8 cellular contexts compared by ENCODE assay signal in genomic region chr2:173963323-173963816, GRCh38. TPM values are rescaled to one million over a fixed set of nuclear protein-coding genes. Genes with fewer than 3 reads are reported as not detected.
DNase-seq lines count a peak whose midpoint lies in the region; ATAC-seq and TF ChIP-seq lines count a peak whose summit lies in the region.

No MANE protein-coding gene starts in this region.

- peak; percentile 17 for ATAC-seq in HG02870 (IDR thresholded peaks at IDR 0.05; ENCODE audit: unreplicated experiment)
- ATAC-seq in activated CD4-positive, CD25-positive, alpha-beta regulatory T cell treated with anti-CD3 and anti-CD28 coated beads, Interleukin-2, amount 50 U/mL, for 24 hours = peak; percentile 36 to 43

- peaks cover 49% of the 10 kb centered on the region for H3K4me1 Mint-ChIP-seq in nephron progenitor cell

- peaks cover 46% of the 10 kb centered on the region for H3K36me3 Mint-ChIP-seq in nephron progenitor cell (ENCODE audit: low read depth)

- peak overlapping the region; percentile 98 for H3K27ac ChIP-seq in urinary bladder (ENCODE audit: low read depth)

- peaks cover 3% of the 10 kb centered on the region for H3K27me3 Mint-ChIP-seq in nephron progenitor cell (ENCODE audit: low read depth, poor library complexity)

- H3K4me3 ChIP-seq in urinary bladder (ENCODE audit: low read depth, low read length) = peak overlapping the region; percentile 97

- peaks cover 29% of the 10 kb centered on the region for H3K9me3 Mint-ChIP-seq in nephron progenitor cell

- WGBS in urinary bladder = under 1% methylated on average over 44 of the region's 44 CpGs

- no peaks in the 10 kb centered on the region for H3K36me3 ChIP-seq in urinary bladder (ENCODE audit: insufficient read depth)

- TF ChIP-seq CTCF in GM13977 (IDR thresholded peaks at IDR 0.05; ENCODE audit: extremely low read depth, insufficient read depth, missing control alignments) (no peak), nephron progenitor cell (IDR thresholded peaks at IDR 0.05) (no peak)

- H3K27ac Mint-ChIP-seq in nephron progenitor cell = peak overlapping the region; percentile 99

- H3K4me3 Mint-ChIP-seq in nephron progenitor cell = peak overlapping the region; percentile 97

- in situ Hi-C loops in GM13977 (cut with MboI; ENCODE audit: low pct_unique_long_range_greater_than_20kb, low sequenced_read_pairs, unreplicated experiment) = no loop called here

- no peaks in the 10 kb centered on the region for H3K4me1 ChIP-seq in urinary bladder (ENCODE audit: insufficient read depth)

- DNase-seq in AML-193 (lab: John Stamatoyannopoulos, UW) = peak; percentile 71 to 74
- DNase-seq in GM13977 (ENCODE audit: low spot score) = peak; percentile 67
- peak; percentile 28 for DNase-seq in NCI-H2029 treated with DMSO at 0.1 percent for 48 hours (lab: John Stamatoyannopoulos, UW)
- DNase-seq in epidermal melanocyte (ENCODE audit: insufficient read length, low spot score) = peak; percentile 52
- no peak for DNase-seq in nephron progenitor cell

RNA-seq across cellular contexts. Expression of gene SP3, which starts 1.8 kb away (rescaled TPM):
- 236 TPM for total RNA-seq in urinary bladder
- 38.8 TPM for polyA plus RNA-seq in urinary bladder
